Comparison of ENCODE assay signal across 1 cellular context in the genomic region with DNA sequence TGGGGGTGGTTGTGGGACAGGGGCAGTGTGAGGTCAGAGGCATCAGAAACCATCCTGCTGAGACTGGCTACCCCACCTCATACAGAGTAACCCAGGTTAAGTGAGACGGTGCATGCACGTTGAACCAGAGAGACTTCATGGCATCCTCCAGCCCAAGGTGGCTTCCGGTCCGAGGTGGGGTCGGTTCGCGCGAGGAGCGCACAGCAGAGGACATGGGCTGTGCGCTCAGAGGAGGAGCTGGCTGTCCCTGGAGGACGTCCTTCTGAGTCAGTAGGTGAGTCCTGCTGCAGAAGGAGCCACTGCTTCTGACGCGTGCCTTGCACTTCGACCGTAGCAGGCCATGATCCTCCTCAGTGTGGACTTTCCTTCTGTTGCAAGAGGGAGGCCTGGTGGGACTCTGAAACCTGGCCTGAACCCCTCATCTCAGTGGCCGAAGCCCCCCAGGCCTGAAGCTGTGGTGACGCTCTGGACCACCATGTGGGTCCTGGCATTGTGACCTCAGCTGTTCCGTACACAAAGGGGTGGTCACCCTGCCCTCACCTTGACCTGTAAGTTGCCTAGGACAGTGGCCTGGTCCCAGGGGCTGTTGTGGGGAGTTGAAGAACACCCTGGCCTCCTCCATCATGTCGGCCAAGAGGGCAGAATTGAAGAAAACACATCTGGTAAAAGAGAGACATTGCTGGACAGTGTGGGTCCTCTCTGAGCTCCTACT.
TF ChIP-seq lines count a peak whose summit lies in the region.

A gene (plus strand): TSS at position 544 of the 712 bp plus-strand sequence. CDS start 80 bp downstream, at position 624.

TF ChIP-seq in SK-N-SH treated with all-trans-retinoic acid at 6 μM for 48 hours, 23 proteins besides CTCF, POLR2A, EP300 and RAD21 (continued from another document):
- TF ChIP-seq, protein P1, sequence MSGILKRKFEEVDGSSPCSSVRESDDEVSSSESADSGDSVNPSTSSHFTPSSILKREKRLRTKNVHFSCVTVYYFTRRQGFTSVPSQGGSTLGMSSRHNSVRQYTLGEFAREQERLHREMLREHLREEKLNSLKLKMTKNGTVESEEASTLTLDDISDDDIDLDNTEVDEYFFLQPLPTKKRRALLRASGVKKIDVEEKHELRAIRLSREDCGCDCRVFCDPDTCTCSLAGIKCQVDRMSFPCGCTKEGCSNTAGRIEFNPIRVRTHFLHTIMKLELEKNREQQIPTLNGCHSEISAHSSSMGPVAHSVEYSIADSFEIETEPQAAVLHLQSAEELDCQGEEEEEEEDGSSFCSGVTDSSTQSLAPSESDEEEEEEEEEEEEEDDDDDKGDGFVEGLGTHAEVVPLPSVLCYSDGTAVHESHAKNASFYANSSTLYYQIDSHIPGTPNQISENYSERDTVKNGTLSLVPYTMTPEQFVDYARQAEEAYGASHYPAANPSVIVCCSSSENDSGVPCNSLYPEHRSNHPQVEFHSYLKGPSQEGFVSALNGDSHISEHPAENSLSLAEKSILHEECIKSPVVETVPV (CRISPR knock-in tag; IDR thresholded peaks at IDR 0.05), result no peak
- TF ChIP-seq OSR1 (CRISPR knock-in tag; IDR thresholded peaks at IDR 0.05) (no peak), ZNF70 (CRISPR knock-in tag; IDR thresholded peaks at IDR 0.05) (no peak), BACH2 (CRISPR knock-in tag; IDR thresholded peaks at IDR 0.05; ENCODE audit: borderline replicate concordance) (no peak), PPARA (CRISPR knock-in tag; IDR thresholded peaks at IDR 0.05; ENCODE audit: borderline replicate concordance) (no peak), CSDC2 (CRISPR knock-in tag; IDR thresholded peaks at IDR 0.05) (no peak), ISL1 (CRISPR knock-in tag; IDR thresholded peaks at IDR 0.05) (no peak)
- TF ChIP-seq, protein P2, sequence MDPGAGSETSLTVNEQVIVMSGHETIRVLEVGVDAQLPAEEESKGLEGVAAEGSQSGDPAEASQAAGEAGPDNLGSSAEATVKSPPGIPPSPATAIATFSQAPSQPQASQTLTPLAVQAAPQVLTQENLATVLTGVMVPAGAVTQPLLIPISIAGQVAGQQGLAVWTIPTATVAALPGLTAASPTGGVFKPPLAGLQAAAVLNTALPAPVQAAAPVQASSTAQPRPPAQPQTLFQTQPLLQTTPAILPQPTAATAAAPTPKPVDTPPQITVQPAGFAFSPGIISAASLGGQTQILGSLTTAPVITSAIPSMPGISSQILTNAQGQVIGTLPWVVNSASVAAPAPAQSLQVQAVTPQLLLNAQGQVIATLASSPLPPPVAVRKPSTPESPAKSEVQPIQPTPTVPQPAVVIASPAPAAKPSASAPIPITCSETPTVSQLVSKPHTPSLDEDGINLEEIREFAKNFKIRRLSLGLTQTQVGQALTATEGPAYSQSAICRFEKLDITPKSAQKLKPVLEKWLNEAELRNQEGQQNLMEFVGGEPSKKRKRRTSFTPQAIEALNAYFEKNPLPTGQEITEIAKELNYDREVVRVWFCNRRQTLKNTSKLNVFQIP (CRISPR knock-in tag; IDR thresholded peaks at IDR 0.05; ENCODE audit: borderline replicate concordance, low read depth), result no peak
- TF ChIP-seq, protein P3, sequence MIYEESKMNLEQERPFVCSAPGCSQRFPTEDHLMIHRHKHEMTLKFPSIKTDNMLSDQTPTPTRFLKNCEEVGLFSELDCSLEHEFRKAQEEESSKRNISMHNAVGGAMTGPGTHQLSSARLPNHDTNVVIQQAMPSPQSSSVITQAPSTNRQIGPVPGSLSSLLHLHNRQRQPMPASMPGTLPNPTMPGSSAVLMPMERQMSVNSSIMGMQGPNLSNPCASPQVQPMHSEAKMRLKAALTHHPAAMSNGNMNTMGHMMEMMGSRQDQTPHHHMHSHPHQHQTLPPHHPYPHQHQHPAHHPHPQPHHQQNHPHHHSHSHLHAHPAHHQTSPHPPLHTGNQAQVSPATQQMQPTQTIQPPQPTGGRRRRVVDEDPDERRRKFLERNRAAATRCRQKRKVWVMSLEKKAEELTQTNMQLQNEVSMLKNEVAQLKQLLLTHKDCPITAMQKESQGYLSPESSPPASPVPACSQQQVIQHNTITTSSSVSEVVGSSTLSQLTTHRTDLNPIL (CRISPR knock-in tag; IDR thresholded peaks at IDR 0.05; ENCODE audit: low read depth), result no peak
